1 cellular context compared by ENCODE assay signal in the genomic region with DNA sequence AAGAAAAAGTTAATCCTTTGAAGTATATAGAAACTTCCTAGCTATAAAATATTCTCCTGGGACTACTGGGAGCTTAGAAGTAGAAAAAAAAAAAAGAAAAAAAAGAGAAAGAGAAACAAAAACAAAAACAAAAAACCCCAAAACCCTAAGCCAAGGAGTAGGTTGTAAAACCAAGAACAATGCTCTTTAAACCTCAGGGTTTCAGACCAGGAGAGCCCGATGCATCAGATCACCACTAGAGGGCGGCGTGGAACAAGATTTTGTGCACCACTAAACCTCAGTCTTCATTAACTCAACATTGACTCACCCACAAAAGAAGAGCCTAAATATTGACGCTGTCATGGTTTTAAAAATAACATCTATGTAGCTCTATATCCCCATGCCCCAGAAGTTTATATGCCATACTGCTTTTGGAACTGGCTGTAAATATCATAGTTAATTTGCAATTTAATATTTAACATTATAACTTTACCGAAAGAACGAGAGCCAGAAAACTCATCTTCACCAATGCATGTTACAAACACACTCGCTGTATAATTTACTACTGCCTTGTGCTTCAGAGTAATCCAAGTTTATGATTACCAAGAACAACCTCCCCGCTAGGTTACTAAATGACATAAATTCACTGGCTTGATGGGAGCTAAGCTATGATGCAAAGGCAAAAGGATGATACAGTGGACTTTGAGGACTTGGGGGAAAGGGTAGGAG.
A peak's percentile ranks its signal among the peaks of the same experiment; 100 is the strongest.
TF ChIP-seq lines count a peak whose summit lies in the region.

No MANE protein-coding gene starts in this region.

TF ChIP-seq in HEK293, 187 proteins besides CTCF, POLR2A, EP300 and RAD21 (continued from another document and continues in another):
- TF ChIP-seq ZNF202 (tag by site-specific recombination; IDR thresholded peaks at IDR 0.05; ENCODE audit: borderline replicate concordance), result no peak
- peak; percentile 25; the same call in 1 of the 2 replicates for TF ChIP-seq ZBTB17 (tag by site-specific recombination; IDR thresholded peaks at IDR 0.05)
- TF ChIP-seq, protein P1, sequence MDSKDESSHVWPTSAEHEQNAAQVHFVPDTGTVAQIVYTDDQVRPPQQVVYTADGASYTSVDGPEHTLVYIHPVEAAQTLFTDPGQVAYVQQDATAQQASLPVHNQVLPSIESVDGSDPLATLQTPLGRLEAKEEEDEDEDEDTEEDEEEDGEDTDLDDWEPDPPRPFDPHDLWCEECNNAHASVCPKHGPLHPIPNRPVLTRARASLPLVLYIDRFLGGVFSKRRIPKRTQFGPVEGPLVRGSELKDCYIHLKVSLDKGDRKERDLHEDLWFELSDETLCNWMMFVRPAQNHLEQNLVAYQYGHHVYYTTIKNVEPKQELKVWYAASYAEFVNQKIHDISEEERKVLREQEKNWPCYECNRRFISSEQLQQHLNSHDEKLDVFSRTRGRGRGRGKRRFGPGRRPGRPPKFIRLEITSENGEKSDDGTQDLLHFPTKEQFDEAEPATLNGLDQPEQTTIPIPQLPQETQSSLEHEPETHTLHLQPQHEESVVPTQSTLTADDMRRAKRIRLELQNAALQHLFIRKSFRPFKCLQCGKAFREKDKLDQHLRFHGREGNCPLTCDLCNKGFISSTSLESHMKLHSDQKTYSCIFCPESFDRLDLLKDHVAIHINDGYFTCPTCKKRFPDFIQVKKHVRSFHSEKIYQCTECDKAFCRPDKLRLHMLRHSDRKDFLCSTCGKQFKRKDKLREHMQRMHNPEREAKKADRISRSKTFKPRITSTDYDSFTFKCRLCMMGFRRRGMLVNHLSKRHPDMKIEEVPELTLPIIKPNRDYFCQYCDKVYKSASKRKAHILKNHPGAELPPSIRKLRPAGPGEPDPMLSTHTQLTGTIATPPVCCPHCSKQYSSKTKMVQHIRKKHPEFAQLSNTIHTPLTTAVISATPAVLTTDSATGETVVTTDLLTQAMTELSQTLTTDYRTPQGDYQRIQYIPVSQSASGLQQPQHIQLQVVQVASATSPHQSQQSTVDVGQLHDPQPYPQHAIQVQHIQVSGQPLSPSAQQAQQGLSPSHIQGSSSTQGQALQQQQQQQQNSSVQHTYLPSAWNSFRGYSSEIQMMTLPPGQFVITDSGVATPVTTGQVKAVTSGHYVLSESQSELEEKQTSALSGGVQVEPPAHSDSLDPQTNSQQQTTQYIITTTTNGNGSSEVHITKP (tag by site-specific recombination; IDR thresholded peaks at IDR 0.05), result 0 out of 2 replicates have a peak, but pooled peaks have one; percentile 31
- no peak for TF ChIP-seq ZNF184 (tag by site-specific recombination; IDR thresholded peaks at IDR 0.05)
- no peak for TF ChIP-seq ZNF777 (tag by site-specific recombination; IDR thresholded peaks at IDR 0.05; ENCODE audit: borderline replicate concordance)
- no peak for TF ChIP-seq ZNF544 (tag by site-specific recombination; IDR thresholded peaks at IDR 0.05)
- no peak for TF ChIP-seq OSR2 (tag by site-specific recombination; IDR thresholded peaks at IDR 0.05)
- TF ChIP-seq ZNF175 (tag by site-specific recombination; IDR thresholded peaks at IDR 0.05), result no peak
- TF ChIP-seq KLF7 (tag by site-specific recombination; IDR thresholded peaks at IDR 0.05; ENCODE audit: borderline replicate concordance), result no peak
- no peak for TF ChIP-seq ZNF311 (tag by site-specific recombination; IDR thresholded peaks at IDR 0.05; ENCODE audit: borderline replicate concordance)
- no peak for TF ChIP-seq ZNF121 (tag by site-specific recombination; IDR thresholded peaks at IDR 0.05)
- no peak for TF ChIP-seq KLF17 (tag by site-specific recombination; IDR thresholded peaks at IDR 0.05)
- TF ChIP-seq YY2 (tag by site-specific recombination; IDR thresholded peaks at IDR 0.05), result no peak
- 0 out of 2 replicates have a peak, but pooled peaks have one; percentile 27 for TF ChIP-seq ZNF558 (tag by site-specific recombination; IDR thresholded peaks at IDR 0.05)
- no peak for TF ChIP-seq ZNF658 (tag by site-specific recombination; IDR thresholded peaks at IDR 0.05)
- no peak for TF ChIP-seq ZNF114 (tag by site-specific recombination; IDR thresholded peaks at IDR 0.05)
- TF ChIP-seq KLF10 (tag by site-specific recombination; IDR thresholded peaks at IDR 0.05), result 0 out of 2 replicates have a peak, but pooled peaks have one; percentile 14
- no peak for TF ChIP-seq ZNF155 (tag by site-specific recombination; IDR thresholded peaks at IDR 0.05)
- no peak for TF ChIP-seq SCRT1 (tag by site-specific recombination; IDR thresholded peaks at IDR 0.05; ENCODE audit: borderline replicate concordance)
- TF ChIP-seq TCF7L2 (IDR thresholded peaks at IDR 0.05; ENCODE audit: borderline replicate concordance, low read depth, low read length), result 0 out of 2 replicates have a peak, but pooled peaks have one; percentile 25
- TF ChIP-seq ZNF654 (tag by site-specific recombination; IDR thresholded peaks at IDR 0.05; ENCODE audit: low read depth), result peak; percentile 96
- TF ChIP-seq ZNF391 (tag by site-specific recombination; IDR thresholded peaks at IDR 0.05; ENCODE audit: borderline replicate concordance, low read depth), result peak; percentile 37; the same call in 1 of the 2 replicates
- TF ChIP-seq ZBTB11 (tag by site-specific recombination; conservative IDR thresholded peaks at IDR 0.05; ENCODE audit: low read depth), result no peak
- peak; percentile 40; the same call in 1 of the 2 replicates for TF ChIP-seq ZXDB (tag by site-specific recombination; IDR thresholded peaks at IDR 0.05)
- TF ChIP-seq ZNF571 (tag by site-specific recombination; IDR thresholded peaks at IDR 0.05), result no peak
- no peak for TF ChIP-seq ZNF19 (tag by site-specific recombination; IDR thresholded peaks at IDR 0.05; ENCODE audit: low read depth)
- TF ChIP-seq, protein P2, sequence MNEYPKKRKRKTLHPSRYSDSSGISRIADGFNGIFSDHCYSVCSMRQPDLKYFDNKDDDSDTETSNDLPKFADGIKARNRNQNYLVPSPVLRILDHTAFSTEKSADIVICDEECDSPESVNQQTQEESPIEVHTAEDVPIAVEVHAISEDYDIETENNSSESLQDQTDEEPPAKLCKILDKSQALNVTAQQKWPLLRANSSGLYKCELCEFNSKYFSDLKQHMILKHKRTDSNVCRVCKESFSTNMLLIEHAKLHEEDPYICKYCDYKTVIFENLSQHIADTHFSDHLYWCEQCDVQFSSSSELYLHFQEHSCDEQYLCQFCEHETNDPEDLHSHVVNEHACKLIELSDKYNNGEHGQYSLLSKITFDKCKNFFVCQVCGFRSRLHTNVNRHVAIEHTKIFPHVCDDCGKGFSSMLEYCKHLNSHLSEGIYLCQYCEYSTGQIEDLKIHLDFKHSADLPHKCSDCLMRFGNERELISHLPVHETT (tag by site-specific recombination; IDR thresholded peaks at IDR 0.05), result no peak
- TF ChIP-seq, protein P3, sequence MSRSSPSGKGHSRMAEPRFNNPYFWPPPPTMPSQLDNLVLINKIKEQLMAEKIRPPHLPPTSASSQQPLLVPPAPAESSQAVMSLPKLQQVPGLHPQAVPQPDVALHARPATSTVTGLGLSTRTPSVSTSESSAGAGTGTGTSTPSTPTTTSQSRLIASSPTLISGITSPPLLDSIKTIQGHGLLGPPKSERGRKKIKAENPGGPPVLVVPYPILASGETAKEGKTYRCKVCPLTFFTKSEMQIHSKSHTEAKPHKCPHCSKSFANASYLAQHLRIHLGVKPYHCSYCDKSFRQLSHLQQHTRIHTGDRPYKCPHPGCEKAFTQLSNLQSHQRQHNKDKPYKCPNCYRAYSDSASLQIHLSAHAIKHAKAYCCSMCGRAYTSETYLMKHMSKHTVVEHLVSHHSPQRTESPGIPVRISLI (tag by site-specific recombination; IDR thresholded peaks at IDR 0.05), result no peak
- 0 out of 2 replicates have a peak, but pooled peaks have one; percentile 21 for TF ChIP-seq ZNF324 (tag by site-specific recombination; IDR thresholded peaks at IDR 0.05)
- no peak for TF ChIP-seq ZNF174 (tag by site-specific recombination; IDR thresholded peaks at IDR 0.05)
- no peak for TF ChIP-seq ZNF48 (tag by site-specific recombination; IDR thresholded peaks at IDR 0.05)
- TF ChIP-seq ZNF169 (tag by site-specific recombination; IDR thresholded peaks at IDR 0.05), result no peak
- no peak for TF ChIP-seq ZNF280C (tag by site-specific recombination; IDR thresholded peaks at IDR 0.05)
- no peak for TF ChIP-seq GLIS1 (tag by site-specific recombination; IDR thresholded peaks at IDR 0.05)
- TF ChIP-seq EGR2 (tag by site-specific recombination; IDR thresholded peaks at IDR 0.05; ENCODE audit: low read depth), result no peak
- TF ChIP-seq ZNF157 (tag by site-specific recombination; IDR thresholded peaks at IDR 0.05), result no peak
- TF ChIP-seq ZSCAN5A (tag by site-specific recombination; IDR thresholded peaks at IDR 0.05), result no peak
- no peak for TF ChIP-seq ZBTB44 (tag by site-specific recombination; IDR thresholded peaks at IDR 0.05)
- TF ChIP-seq KLF16 (tag by site-specific recombination; IDR thresholded peaks at IDR 0.05), result no peak
- no peak for TF ChIP-seq HOXC10 (CRISPR knock-in tag; IDR thresholded peaks at IDR 0.05)
- peak; percentile 71; the same call in 1 of the 2 replicates for TF ChIP-seq ZNF580 (tag by site-specific recombination; IDR thresholded peaks at IDR 0.05)
- TF ChIP-seq ZNF221 (tag by site-specific recombination; IDR thresholded peaks at IDR 0.05; ENCODE audit: borderline replicate concordance), result no peak
- no peak for TF ChIP-seq ZNF248 (tag by site-specific recombination; IDR thresholded peaks at IDR 0.05)
- TF ChIP-seq IKZF3 (tag by site-specific recombination; IDR thresholded peaks at IDR 0.05), result no peak
- TF ChIP-seq ZNF302 (tag by site-specific recombination; IDR thresholded peaks at IDR 0.05; ENCODE audit: low read depth), result no peak
- peak; percentile 86 for TF ChIP-seq ZNF660 (tag by site-specific recombination; IDR thresholded peaks at IDR 0.05)
- no peak for TF ChIP-seq ZNF585B (tag by site-specific recombination; IDR thresholded peaks at IDR 0.05)
